Comparison of ENCODE assay signal across 8 cellular contexts in the genomic region with DNA sequence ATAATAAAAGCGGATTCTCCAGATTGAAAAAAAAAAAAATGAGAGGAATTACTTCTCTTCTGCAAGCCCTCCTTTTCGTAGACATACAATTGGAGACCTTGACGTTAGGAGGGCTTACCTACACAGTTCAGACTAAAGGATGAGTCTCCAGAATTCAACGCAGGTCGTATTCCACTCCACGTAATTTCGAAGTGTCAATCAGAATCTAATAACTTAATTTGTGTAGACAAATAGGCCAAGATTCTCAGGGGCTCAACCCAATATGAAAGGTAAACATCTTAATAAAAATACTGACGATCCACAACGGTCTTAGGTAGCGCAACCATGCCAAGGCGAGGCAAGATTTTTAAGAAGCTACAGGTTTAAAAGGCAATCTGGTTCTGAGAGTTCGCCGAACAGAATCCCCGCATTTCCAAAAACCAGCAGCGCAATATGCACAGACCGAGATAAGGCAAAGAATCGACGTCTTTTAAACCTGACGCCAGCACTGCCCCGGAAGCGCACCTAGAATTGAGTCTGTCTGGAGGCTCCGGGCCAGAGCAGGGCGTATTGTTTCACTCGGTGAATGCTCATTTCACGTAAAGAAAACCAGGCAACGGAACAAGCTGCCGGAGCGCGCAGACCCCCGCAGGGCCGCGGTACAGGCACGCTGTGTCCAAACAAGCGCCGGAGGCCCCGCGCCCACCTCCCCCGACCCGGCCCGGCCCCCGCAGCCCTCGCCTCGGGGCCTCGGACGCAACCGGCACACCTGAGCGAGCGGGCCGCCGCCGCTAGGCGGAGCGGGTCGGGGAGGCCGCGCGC. TPM values are rescaled to one million over a fixed set of nuclear protein-coding genes. Genes with fewer than 3 reads are reported as not detected.
DNase-seq lines count a peak whose midpoint lies in the region; ATAC-seq, FAIRE-seq and TF ChIP-seq lines count a peak whose summit lies in the region.

No MANE protein-coding gene starts in this region.

- DNase-seq in DMS53 (lab: John Stamatoyannopoulos, UW) (peak; percentile 70), GM19238 (ENCODE audit: insufficient read length, low spot score) (peak; percentile 28), RCC 7860 (ENCODE audit: low spot score) (peak; percentile 20), iris pigment epithelial cell (ENCODE audit: low read depth) (peak; percentile 50), NCI-H2196 treated with DMSO at 0.1 percent for 48 hours (lab: John Stamatoyannopoulos, UW; ENCODE audit: unreplicated experiment) (no peak)
- DNase-seq in stimulated activated CD4-positive, alpha-beta T cell treated with anti-CD3 and anti-CD28 coated beads, Interleukin-1b, Interleukin-23, amount 100 ng/mL, for 48 hours, result peak; percentile 51

- FAIRE-seq in RCC 7860 (lab: Jason Lieb, UNC), result no peak

- peaks cover 5% of the 10 kb centered on the region for H3K27me3 Mint-ChIP-seq in brain

- peak in 1 of 2 experiments; percentile 29 for TF ChIP-seq CTCF in brain (conservative IDR thresholded peaks at IDR 0.05)

- H3K4me1 Mint-ChIP-seq in brain, result peaks cover 28% of the 10 kb centered on the region

- ATAC-seq in HG03196 (IDR thresholded peaks at IDR 0.05; ENCODE audit: unreplicated experiment), result peak; percentile 26

- H3K4me3 Mint-ChIP-seq in brain, result peak overlapping the region; percentile 93 to 98 (median 96)

- no peaks in the 10 kb centered on the region for H3K9me3 Mint-ChIP-seq in brain

- H3K36me3 Mint-ChIP-seq in brain, result peaks cover 5% of the 10 kb centered on the region

- peak overlapping the region; percentile 94 to 99 (median 98) for H3K27ac Mint-ChIP-seq in brain

RNA-seq across cellular contexts. Expression of gene MBTPS1, which starts 0.6 kb away (rescaled TPM):
- polyA plus RNA-seq in brain (ENCODE audit: insufficient read depth, low read depth, low replicate concordance), result 71.6 TPM

RNA-seq across cellular contexts. Expression of gene HSDL1, which starts 28.9 kb away (rescaled TPM):
- 30.0 TPM for polyA plus RNA-seq in brain (ENCODE audit: insufficient read depth, low read depth, low replicate concordance)

RNA-seq across cellular contexts. Expression of gene DNAAF1, which starts 29.0 kb away (rescaled TPM):
- polyA plus RNA-seq in brain (ENCODE audit: insufficient read depth, low read depth, low replicate concordance), result 0.53 TPM
